In the genomic region with DNA sequence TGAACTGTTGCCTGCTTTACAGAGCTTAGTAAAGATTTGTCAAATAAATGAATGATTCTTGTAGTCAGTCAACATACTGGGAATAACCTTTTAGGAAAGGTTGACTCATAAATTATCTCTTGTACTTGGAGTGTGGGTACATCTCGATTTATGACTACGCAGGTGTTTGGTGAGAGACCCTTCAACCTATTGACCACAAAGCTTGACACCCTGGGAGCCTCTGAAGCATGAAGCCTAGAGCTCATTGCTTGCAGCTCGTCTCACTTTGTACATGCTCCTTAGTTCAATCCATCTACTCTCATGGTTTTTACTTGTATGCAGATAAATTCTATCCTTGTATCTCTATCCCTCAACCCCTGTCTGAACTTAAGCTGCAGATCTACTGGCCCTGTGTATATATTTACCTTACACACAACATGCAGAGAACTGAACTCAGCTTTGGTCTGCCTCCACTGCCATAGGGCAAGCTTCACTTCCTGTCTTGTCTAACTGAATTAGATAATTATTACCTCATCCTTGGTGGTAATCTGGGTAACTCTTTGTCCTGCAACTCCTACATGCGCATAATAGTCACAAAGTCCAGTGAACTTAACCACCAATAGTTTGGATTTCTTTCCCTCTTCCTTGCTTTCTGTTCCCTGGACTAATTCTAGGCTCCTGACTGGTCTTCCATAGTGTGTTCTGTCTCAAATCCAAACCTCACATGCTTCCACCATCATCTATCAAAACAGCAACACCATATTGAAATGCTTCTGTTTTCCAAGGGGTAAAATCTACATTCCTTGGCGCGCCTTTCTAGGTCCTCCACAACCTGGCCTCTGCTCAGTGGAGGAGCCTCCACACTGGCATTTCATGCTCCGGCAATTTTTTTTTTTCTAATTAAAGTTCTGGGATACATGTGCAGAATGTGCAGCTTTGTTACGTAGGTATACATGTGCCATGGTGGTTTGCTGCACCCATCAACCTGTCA, we compare ENCODE assay signal across 1 cellular context.
TF ChIP-seq lines count a peak whose summit lies in the region.

No MANE protein-coding gene starts in this region.

TF ChIP-seq in HepG2, 621 proteins besides CTCF, POLR2A, EP300 and RAD21 (continued from another document and continues in another):
- TF ChIP-seq, protein P1, sequence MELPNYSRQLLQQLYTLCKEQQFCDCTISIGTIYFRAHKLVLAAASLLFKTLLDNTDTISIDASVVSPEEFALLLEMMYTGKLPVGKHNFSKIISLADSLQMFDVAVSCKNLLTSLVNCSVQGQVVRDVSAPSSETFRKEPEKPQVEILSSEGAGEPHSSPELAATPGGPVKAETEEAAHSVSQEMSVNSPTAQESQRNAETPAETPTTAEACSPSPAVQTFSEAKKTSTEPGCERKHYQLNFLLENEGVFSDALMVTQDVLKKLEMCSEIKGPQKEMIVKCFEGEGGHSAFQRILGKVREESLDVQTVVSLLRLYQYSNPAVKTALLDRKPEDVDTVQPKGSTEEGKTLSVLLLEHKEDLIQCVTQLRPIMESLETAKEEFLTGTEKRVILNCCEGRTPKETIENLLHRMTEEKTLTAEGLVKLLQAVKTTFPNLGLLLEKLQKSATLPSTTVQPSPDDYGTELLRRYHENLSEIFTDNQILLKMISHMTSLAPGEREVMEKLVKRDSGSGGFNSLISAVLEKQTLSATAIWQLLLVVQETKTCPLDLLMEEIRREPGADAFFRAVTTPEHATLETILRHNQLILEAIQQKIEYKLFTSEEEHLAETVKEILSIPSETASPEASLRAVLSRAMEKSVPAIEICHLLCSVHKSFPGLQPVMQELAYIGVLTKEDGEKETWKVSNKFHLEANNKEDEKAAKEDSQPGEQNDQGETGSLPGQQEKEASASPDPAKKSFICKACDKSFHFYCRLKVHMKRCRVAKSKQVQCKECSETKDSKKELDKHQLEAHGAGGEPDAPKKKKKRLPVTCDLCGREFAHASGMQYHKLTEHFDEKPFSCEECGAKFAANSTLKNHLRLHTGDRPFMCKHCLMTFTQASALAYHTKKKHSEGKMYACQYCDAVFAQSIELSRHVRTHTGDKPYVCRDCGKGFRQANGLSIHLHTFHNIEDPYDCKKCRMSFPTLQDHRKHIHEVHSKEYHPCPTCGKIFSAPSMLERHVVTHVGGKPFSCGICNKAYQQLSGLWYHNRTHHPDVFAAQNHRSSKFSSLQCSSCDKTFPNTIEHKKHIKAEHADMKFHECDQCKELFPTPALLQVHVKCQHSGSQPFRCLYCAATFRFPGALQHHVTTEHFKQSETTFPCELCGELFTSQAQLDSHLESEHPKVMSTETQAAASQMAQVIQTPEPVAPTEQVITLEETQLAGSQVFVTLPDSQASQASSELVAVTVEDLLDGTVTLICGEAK (IDR thresholded peaks at IDR 0.05) = no peak
- TF ChIP-seq, protein P1 (CRISPR knock-in tag; IDR thresholded peaks at IDR 0.05) = peak; percentile 56; the same call in 1 of the 2 replicates
- peak; percentile 93 for TF ChIP-seq SOX5 (CRISPR knock-in tag; IDR thresholded peaks at IDR 0.05; ENCODE audit: borderline replicate concordance)
- peak; percentile 47; the same call in 1 of the 2 replicates for TF ChIP-seq NFYC (CRISPR knock-in tag; IDR thresholded peaks at IDR 0.05)
- TF ChIP-seq BRD4 (CRISPR knock-in tag; IDR thresholded peaks at IDR 0.05) = no peak; the same call in 1 of the 2 replicates
- no peak for TF ChIP-seq NFKB2 (CRISPR knock-in tag; IDR thresholded peaks at IDR 0.05; ENCODE audit: borderline replicate concordance)
- no peak for TF ChIP-seq ZNF674 (CRISPR knock-in tag; IDR thresholded peaks at IDR 0.05; ENCODE audit: low read depth)
- peak; percentile 83; the same call in 1 of the 2 replicates for TF ChIP-seq ZNF792 (CRISPR knock-in tag; IDR thresholded peaks at IDR 0.05)
- TF ChIP-seq HNF4G (IDR thresholded peaks at IDR 0.05; ENCODE audit: borderline replicate concordance, low read depth, low read length) = peak; percentile 94
- peak; percentile 86; the same call in 1 of the 2 replicates for TF ChIP-seq HNF4G (CRISPR knock-in tag; IDR thresholded peaks at IDR 0.05; ENCODE audit: borderline replicate concordance, low read depth)
- TF ChIP-seq, protein P2, sequence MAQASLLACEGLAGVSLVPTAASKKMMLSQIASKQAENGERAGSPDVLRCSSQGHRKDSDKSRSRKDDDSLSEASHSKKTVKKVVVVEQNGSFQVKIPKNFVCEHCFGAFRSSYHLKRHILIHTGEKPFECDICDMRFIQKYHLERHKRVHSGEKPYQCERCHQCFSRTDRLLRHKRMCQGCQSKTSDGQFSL (CRISPR knock-in tag; IDR thresholded peaks at IDR 0.05) = no peak
- TF ChIP-seq, protein P3, sequence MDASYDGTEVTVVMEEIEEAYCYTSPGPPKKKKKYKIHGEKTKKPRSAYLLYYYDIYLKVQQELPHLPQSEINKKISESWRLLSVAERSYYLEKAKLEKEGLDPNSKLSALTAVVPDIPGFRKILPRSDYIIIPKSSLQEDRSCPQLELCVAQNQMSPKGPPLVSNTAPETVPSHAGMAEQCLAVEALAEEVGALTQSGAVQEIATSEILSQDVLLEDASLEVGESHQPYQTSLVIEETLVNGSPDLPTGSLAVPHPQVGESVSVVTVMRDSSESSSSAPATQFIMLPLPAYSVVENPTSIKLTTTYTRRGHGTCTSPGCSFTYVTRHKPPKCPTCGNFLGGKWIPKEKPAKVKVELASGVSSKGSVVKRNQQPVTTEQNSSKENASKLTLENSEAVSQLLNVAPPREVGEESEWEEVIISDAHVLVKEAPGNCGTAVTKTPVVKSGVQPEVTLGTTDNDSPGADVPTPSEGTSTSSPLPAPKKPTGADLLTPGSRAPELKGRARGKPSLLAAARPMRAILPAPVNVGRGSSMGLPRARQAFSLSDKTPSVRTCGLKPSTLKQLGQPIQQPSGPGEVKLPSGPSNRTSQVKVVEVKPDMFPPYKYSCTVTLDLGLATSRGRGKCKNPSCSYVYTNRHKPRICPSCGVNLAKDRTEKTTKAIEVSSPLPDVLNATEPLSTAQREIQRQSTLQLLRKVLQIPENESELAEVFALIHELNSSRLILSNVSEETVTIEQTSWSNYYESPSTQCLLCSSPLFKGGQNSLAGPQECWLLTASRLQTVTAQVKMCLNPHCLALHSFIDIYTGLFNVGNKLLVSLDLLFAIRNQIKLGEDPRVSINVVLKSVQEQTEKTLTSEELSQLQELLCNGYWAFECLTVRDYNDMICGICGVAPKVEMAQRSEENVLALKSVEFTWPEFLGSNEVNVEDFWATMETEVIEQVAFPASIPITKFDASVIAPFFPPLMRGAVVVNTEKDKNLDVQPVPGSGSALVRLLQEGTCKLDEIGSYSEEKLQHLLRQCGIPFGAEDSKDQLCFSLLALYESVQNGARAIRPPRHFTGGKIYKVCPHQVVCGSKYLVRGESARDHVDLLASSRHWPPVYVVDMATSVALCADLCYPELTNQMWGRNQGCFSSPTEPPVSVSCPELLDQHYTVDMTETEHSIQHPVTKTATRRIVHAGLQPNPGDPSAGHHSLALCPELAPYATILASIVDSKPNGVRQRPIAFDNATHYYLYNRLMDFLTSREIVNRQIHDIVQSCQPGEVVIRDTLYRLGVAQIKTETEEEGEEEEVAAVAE (CRISPR knock-in tag; IDR thresholded peaks at IDR 0.05; ENCODE audit: borderline replicate concordance) = peak; percentile 68; the same call in 1 of the 2 replicates
- TF ChIP-seq SMC3 (IDR thresholded peaks at IDR 0.05; ENCODE audit: low read length) = no peak
- peak; percentile 57; the same call in 1 of the 2 replicates for TF ChIP-seq ZNF749 (CRISPR knock-in tag; IDR thresholded peaks at IDR 0.05; ENCODE audit: borderline replicate concordance)
- TF ChIP-seq MAFF (IDR thresholded peaks at IDR 0.05; ENCODE audit: low read depth, low read length) = no peak
- TF ChIP-seq ZNF629 (CRISPR knock-in tag; conservative IDR thresholded peaks at IDR 0.05) = peak; percentile 89
- TF ChIP-seq, protein P4, sequence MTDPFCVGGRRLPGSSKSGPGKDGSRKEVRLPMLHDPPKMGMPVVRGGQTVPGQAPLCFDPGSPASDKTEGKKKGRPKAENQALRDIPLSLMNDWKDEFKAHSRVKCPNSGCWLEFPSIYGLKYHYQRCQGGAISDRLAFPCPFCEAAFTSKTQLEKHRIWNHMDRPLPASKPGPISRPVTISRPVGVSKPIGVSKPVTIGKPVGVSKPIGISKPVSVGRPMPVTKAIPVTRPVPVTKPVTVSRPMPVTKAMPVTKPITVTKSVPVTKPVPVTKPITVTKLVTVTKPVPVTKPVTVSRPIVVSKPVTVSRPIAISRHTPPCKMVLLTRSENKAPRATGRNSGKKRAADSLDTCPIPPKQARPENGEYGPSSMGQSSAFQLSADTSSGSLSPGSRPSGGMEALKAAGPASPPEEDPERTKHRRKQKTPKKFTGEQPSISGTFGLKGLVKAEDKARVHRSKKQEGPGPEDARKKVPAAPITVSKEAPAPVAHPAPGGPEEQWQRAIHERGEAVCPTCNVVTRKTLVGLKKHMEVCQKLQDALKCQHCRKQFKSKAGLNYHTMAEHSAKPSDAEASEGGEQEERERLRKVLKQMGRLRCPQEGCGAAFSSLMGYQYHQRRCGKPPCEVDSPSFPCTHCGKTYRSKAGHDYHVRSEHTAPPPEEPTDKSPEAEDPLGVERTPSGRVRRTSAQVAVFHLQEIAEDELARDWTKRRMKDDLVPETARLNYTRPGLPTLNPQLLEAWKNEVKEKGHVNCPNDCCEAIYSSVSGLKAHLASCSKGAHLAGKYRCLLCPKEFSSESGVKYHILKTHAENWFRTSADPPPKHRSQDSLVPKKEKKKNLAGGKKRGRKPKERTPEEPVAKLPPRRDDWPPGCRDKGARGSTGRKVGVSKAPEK (CRISPR knock-in tag; IDR thresholded peaks at IDR 0.05; ENCODE audit: borderline replicate concordance) = no peak
- TF ChIP-seq HNF4A (CRISPR knock-in tag; IDR thresholded peaks at IDR 0.05) = peak; percentile 97
- TF ChIP-seq KDM2A (CRISPR knock-in tag; IDR thresholded peaks at IDR 0.05; ENCODE audit: borderline replicate concordance, low read depth) = no peak
- TF ChIP-seq THAP11 (CRISPR knock-in tag; IDR thresholded peaks at IDR 0.05) = peak; percentile 74
- TF ChIP-seq HDAC2 (CRISPR knock-in tag; IDR thresholded peaks at IDR 0.05) = peak; percentile 91
- peak; percentile 50; the same call in 1 of the 2 replicates for TF ChIP-seq ZNF317 (CRISPR knock-in tag; IDR thresholded peaks at IDR 0.05)
- TF ChIP-seq CC2D1A (CRISPR knock-in tag; IDR thresholded peaks at IDR 0.05) = no peak
- TF ChIP-seq ZNF564 (CRISPR knock-in tag; IDR thresholded peaks at IDR 0.05) = 0 out of 2 replicates have a peak, but pooled peaks have one; percentile 59
- no peak for TF ChIP-seq ZNF3 (CRISPR knock-in tag; IDR thresholded peaks at IDR 0.05)
- TF ChIP-seq, protein P5, sequence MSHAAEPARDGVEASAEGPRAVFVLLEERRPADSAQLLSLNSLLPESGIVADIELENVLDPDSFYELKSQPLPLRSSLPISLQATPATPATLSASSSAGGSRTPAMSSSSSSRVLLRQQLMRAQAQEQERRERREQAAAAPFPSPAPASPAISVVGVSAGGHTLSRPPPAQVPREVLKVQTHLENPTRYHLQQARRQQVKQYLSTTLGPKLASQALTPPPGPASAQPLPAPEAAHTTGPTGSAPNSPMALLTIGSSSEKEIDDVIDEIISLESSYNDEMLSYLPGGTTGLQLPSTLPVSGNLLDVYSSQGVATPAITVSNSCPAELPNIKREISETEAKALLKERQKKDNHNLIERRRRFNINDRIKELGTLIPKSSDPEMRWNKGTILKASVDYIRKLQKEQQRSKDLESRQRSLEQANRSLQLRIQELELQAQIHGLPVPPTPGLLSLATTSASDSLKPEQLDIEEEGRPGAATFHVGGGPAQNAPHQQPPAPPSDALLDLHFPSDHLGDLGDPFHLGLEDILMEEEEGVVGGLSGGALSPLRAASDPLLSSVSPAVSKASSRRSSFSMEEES (CRISPR knock-in tag; IDR thresholded peaks at IDR 0.05) = peak; percentile 75
- TF ChIP-seq GTF3A (CRISPR knock-in tag; conservative IDR thresholded peaks at IDR 0.05) = no peak
- TF ChIP-seq ZNF264 (CRISPR knock-in tag; IDR thresholded peaks at IDR 0.05) = 0 out of 2 replicates have a peak, but pooled peaks have one; percentile 71
- peak; percentile 66 for TF ChIP-seq MIER3 (CRISPR knock-in tag; IDR thresholded peaks at IDR 0.05; ENCODE audit: borderline replicate concordance)
- TF ChIP-seq MED13 (CRISPR knock-in tag; IDR thresholded peaks at IDR 0.05) = no peak
- no peak for TF ChIP-seq IRX3 (CRISPR knock-in tag; IDR thresholded peaks at IDR 0.05; ENCODE audit: borderline replicate concordance, low read depth)
- TF ChIP-seq ZSCAN20 (CRISPR knock-in tag; IDR thresholded peaks at IDR 0.05; ENCODE audit: borderline replicate concordance) = no peak
- peak; percentile 74 for TF ChIP-seq FOSL2 (CRISPR knock-in tag; IDR thresholded peaks at IDR 0.05)
- TF ChIP-seq, protein P6, sequence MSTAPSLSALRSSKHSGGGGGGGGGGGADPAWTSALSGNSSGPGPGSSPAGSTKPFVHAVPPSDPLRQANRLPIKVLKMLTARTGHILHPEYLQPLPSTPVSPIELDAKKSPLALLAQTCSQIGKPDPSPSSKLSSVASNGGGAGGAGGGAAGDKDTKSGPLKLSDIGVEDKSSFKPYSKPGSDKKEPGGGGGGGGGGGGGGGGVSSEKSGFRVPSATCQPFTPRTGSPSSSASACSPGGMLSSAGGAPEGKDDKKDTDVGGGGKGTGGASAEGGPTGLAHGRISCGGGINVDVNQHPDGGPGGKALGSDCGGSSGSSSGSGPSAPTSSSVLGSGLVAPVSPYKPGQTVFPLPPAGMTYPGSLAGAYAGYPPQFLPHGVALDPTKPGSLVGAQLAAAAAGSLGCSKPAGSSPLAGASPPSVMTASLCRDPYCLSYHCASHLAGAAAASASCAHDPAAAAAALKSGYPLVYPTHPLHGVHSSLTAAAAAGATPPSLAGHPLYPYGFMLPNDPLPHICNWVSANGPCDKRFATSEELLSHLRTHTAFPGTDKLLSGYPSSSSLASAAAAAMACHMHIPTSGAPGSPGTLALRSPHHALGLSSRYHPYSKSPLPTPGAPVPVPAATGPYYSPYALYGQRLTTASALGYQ (CRISPR knock-in tag; IDR thresholded peaks at IDR 0.05) = 0 out of 2 replicates have a peak, but pooled peaks have one; percentile 62
- no peak for TF ChIP-seq KLF16 (CRISPR knock-in tag; IDR thresholded peaks at IDR 0.05)
- TF ChIP-seq CENPT (CRISPR knock-in tag; IDR thresholded peaks at IDR 0.05; ENCODE audit: low read depth) = no peak
